2 cellular contexts compared by ENCODE assay signal in genomic region chr20:46112430-46113020, GRCh38.
TF ChIP-seq lines count a peak whose summit lies in the region.

No MANE protein-coding gene starts in this region.

TF ChIP-seq in GM23338, 12 proteins besides CTCF, POLR2A, EP300 and RAD21:
- TF ChIP-seq POLR2AphosphoS5 (IDR thresholded peaks at IDR 0.05; ENCODE audit: low read depth) (no peak), ZNF331 (CRISPR knock-in tag; IDR thresholded peaks at IDR 0.05; ENCODE audit: low read depth) (no peak), ETS1 (IDR thresholded peaks at IDR 0.05) (no peak), STAT1 (IDR thresholded peaks at IDR 0.05; ENCODE audit: unreplicated experiment) (no peak), CREB1 (CRISPR knock-in tag; IDR thresholded peaks at IDR 0.05; ENCODE audit: low read depth) (no peak), ZNF462 (CRISPR knock-in tag; IDR thresholded peaks at IDR 0.05) (no peak), NANOG (IDR thresholded peaks at IDR 0.05; ENCODE audit: borderline replicate concordance) (no peak), JUNB (IDR thresholded peaks at IDR 0.05; ENCODE audit: unreplicated experiment) (no peak), EZH2phosphoT487 (IDR thresholded peaks at IDR 0.05; ENCODE audit: unreplicated experiment) (no peak), ZNF114 (CRISPR knock-in tag; IDR thresholded peaks at IDR 0.05) (no peak), REST (IDR thresholded peaks at IDR 0.05; ENCODE audit: unreplicated experiment) (no peak), EZH2 (IDR thresholded peaks at IDR 0.05; ENCODE audit: low read depth, unreplicated experiment) (no peak)

TF ChIP-seq in HepG2, 621 proteins besides CTCF, POLR2A, EP300 and RAD21:
- TF ChIP-seq ZSCAN20 (CRISPR knock-in tag; IDR thresholded peaks at IDR 0.05; ENCODE audit: borderline replicate concordance), result no peak
- no peak for TF ChIP-seq ERF (CRISPR knock-in tag; IDR thresholded peaks at IDR 0.05)
- no peak for TF ChIP-seq TCF7 (IDR thresholded peaks at IDR 0.05; ENCODE audit: low read depth)
- no peak for TF ChIP-seq ZEB1 (IDR thresholded peaks at IDR 0.05; ENCODE audit: insufficient replicate concordance, low read depth)
- no peak for TF ChIP-seq ZFAT (CRISPR knock-in tag; conservative IDR thresholded peaks at IDR 0.05)
- TF ChIP-seq ZNF335 (CRISPR knock-in tag; IDR thresholded peaks at IDR 0.05), result no peak
- TF ChIP-seq ZSCAN30 (CRISPR knock-in tag; IDR thresholded peaks at IDR 0.05), result no peak
- no peak for TF ChIP-seq E2F5 (CRISPR knock-in tag; conservative IDR thresholded peaks at IDR 0.05)
- TF ChIP-seq KDM3A (CRISPR knock-in tag; IDR thresholded peaks at IDR 0.05; ENCODE audit: low read depth), result no peak
- no peak for TF ChIP-seq ZNF782 (CRISPR knock-in tag; IDR thresholded peaks at IDR 0.05; ENCODE audit: borderline replicate concordance)
- no peak for TF ChIP-seq ZBTB26 (CRISPR knock-in tag; IDR thresholded peaks at IDR 0.05; ENCODE audit: borderline replicate concordance)
- no peak for TF ChIP-seq WIZ (CRISPR knock-in tag; IDR thresholded peaks at IDR 0.05)
- TF ChIP-seq NFRKB (IDR thresholded peaks at IDR 0.05), result no peak
